ENCODE assay signal across 30 cellular contexts in genomic region chr15:41627204-41627603, GRCh38.
"Had no signal": no experiment of that assay in that cellular context is flagged by ENCODE, and none has a peak within 500 bp of the region (broad histone marks: within the 10 kb centered on the region; RNA-seq: fewer than 3 reads in every experiment).

No MANE protein-coding gene starts in this region.

- H3K4me3 ChIP-seq: ascending aorta, cardiac muscle cell had no signal

- H3K27ac ChIP-seq: ascending aorta, cardiac muscle cell, VCaP had no signal

- ATAC-seq: activated CD8-positive, alpha-beta T cell treated with anti-CD3 and anti-CD28 coated beads for 36 hours; activated naive CD8-positive, alpha-beta T cell treated with anti-CD3 and anti-CD28 coated beads, Interleukin-2, amount 50 U/mL, for 24 hours; activated T-cell treated with anti-CD3 and anti-CD28 coated beads, Interleukin-2, amount 50 U/mL, for 4 hours; activated T-cell treated with anti-CD3 and anti-CD28 coated beads, Interleukin-2, amount 50 U/mL, for 72 hours; activated T-helper 17 cell treated with anti-CD3 and anti-CD28 coated beads, Interleukin-2, amount 50 U/mL, for 72 hours had no signal

- H3K36me3 ChIP-seq: ascending aorta, cardiac muscle cell had no signal

- FAIRE-seq: bronchial epithelial cell, TTC549 had no signal

- H3K4me1 ChIP-seq: ascending aorta had no signal

- H3K27me3 ChIP-seq: ascending aorta, cardiac muscle cell had no signal

- H3K9me3 ChIP-seq: ascending aorta had no signal

- DNase-seq: activated B cell treated with CpG ODN at 0.5 μM for 24 hours; activated CD4-positive, alpha-beta memory T cell treated with anti-CD3 and anti-CD28 coated beads for 36 hours; activated CD4-positive, alpha-beta T cell treated with anti-CD3 and anti-CD28 coated beads for 4 hours; activated CD4-positive, alpha-beta T cell treated with anti-CD3 and anti-CD28 coated beads, Interleukin-2, amount 10 ng/mL, durations not matched to agents 24 days and 14 days; activated CD4-positive, alpha-beta T cell treated with anti-CD3 and anti-CD28 coated beads, Interleukin-2, amount 50 U/mL, for 1 hour; activated CD4-positive, alpha-beta T cell treated with anti-CD3 and anti-CD28 coated beads, Interleukin-2, amount 50 U/mL, for 4 hours; activated CD4-positive, CD25-positive, alpha-beta regulatory T cell treated with anti-CD3 and anti-CD28 coated beads, Interleukin-2, amount 50 U/mL, for 72 hours; activated CD8-positive, alpha-beta memory T cell treated with anti-CD3 and anti-CD28 coated beads, Interleukin-2, amount 50 U/mL, for 4 hours; activated CD8-positive, alpha-beta T cell treated with anti-CD3 and anti-CD28 coated beads for 36 hours; activated effector memory CD4-positive, alpha-beta T cell treated with anti-CD3 and anti-CD28 coated beads, Interleukin-2, amount 50 U/mL, for 16 hours; activated naive CD4-positive, alpha-beta T cell treated with anti-CD3 and anti-CD28 coated beads, Interleukin-2, amount 10 ng/mL, durations not matched to agents 7 days and 5 days; activated naive CD4-positive, alpha-beta T cell treated with Interleukin-2 at 50 U/mL for 16 hours; activated naive CD8-positive, alpha-beta T cell treated with anti-CD3 and anti-CD28 coated beads, Interleukin-2, amount 10 ng/mL, durations not matched to agents 7 days and 5 days; activated naive CD8-positive, alpha-beta T cell treated with anti-CD3 and anti-CD28 coated beads, Interleukin-2, amount 50 U/mL, for 24 hours; activated T-cell treated with anti-CD3 and anti-CD28 coated beads for 4 hours; activated T-cell treated with anti-CD3 and anti-CD28 coated beads, Interleukin-2, amount 50 U/mL, for 1 hour; activated T-cell treated with anti-CD3 and anti-CD28 coated beads, Interleukin-2, amount 50 U/mL, for 4 hours; activated T-cell treated with anti-CD3 and anti-CD28 coated beads, Interleukin-2, amount 50 U/mL, for 72 hours; amygdala; anterior cingulate cortex; caudate nucleus; cerebellar nuclear complex; T-helper 2 cell; T-helper 9 cell had no signal
